In genomic region chr5:43315262-43315661, GRCh38 we compare ENCODE assay signal across 1 cellular context.
TF ChIP-seq lines count a peak whose summit lies in the region.

No MANE protein-coding gene starts in this region.

TF ChIP-seq in HEK293, 187 proteins besides CTCF, POLR2A, EP300 and RAD21 (continued from another document):
- TF ChIP-seq, protein P1, sequence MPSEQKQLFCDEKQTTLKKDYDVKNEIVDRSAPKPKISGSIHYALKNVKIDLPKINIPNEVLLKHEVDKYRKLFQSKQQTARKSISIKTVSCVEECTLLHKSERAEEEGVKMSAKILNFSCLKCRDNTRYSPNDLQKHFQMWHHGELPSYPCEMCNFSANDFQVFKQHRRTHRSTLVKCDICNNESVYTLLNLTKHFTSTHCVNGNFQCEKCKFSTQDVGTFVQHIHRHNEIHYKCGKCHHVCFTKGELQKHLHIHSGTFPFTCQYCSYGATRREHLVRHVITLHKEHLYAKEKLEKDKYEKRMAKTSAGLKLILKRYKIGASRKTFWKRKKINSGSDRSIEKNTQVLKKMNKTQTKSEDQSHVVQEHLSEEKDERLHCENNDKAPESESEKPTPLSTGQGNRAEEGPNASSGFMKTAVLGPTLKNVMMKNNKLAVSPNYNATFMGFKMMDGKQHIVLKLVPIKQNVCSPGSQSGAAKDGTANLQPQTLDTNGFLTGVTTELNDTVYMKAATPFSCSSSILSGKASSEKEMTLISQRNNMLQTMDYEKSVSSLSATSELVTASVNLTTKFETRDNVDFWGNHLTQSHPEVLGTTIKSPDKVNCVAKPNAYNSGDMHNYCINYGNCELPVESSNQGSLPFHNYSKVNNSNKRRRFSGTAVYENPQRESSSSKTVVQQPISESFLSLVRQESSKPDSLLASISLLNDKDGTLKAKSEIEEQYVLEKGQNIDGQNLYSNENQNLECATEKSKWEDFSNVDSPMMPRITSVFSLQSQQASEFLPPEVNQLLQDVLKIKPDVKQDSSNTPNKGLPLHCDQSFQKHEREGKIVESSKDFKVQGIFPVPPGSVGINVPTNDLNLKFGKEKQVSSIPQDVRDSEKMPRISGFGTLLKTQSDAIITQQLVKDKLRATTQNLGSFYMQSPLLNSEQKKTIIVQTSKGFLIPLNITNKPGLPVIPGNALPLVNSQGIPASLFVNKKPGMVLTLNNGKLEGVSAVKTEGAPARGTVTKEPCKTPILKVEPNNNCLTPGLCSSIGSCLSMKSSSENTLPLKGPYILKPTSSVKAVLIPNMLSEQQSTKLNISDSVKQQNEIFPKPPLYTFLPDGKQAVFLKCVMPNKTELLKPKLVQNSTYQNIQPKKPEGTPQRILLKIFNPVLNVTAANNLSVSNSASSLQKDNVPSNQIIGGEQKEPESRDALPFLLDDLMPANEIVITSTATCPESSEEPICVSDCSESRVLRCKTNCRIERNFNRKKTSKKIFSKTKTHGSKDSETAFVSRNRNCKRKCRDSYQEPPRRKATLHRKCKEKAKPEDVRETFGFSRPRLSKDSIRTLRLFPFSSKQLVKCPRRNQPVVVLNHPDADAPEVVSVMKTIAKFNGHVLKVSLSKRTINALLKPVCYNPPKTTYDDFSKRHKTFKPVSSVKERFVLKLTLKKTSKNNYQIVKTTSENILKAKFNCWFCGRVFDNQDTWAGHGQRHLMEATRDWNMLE (tag by site-specific recombination; conservative IDR thresholded peaks at IDR 0.05; ENCODE audit: low read depth), result no peak
- TF ChIP-seq ZNF585B (tag by site-specific recombination; IDR thresholded peaks at IDR 0.05), result no peak
- TF ChIP-seq ZFP3 (tag by site-specific recombination; IDR thresholded peaks at IDR 0.05; ENCODE audit: low read depth), result no peak
- no peak for TF ChIP-seq KLF16 (tag by site-specific recombination; IDR thresholded peaks at IDR 0.05)
- no peak for TF ChIP-seq ZNF16 (tag by site-specific recombination; IDR thresholded peaks at IDR 0.05; ENCODE audit: low read depth)
- TF ChIP-seq ZNF629 (tag by site-specific recombination; IDR thresholded peaks at IDR 0.05), result peak; percentile 53
- TF ChIP-seq, protein P2, sequence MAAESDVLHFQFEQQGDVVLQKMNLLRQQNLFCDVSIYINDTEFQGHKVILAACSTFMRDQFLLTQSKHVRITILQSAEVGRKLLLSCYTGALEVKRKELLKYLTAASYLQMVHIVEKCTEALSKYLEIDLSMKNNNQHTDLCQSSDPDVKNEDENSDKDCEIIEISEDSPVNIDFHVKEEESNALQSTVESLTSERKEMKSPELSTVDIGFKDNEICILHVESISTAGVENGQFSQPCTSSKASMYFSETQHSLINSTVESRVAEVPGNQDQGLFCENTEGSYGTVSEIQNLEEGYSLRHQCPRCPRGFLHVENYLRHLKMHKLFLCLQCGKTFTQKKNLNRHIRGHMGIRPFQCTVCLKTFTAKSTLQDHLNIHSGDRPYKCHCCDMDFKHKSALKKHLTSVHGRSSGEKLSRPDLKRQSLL (tag by site-specific recombination; IDR thresholded peaks at IDR 0.05), result no peak
- peak; percentile 73; the same call in 1 of the 2 replicates for TF ChIP-seq RBAK (tag by site-specific recombination; IDR thresholded peaks at IDR 0.05)
- TF ChIP-seq ZNF777 (tag by site-specific recombination; IDR thresholded peaks at IDR 0.05; ENCODE audit: borderline replicate concordance), result no peak
- no peak for TF ChIP-seq ZNF266 (tag by site-specific recombination; IDR thresholded peaks at IDR 0.05; ENCODE audit: low read depth)
- TF ChIP-seq MEIS1 (CRISPR knock-in tag; IDR thresholded peaks at IDR 0.05; ENCODE audit: borderline replicate concordance), result no peak
- no peak for TF ChIP-seq ZNF76 (tag by site-specific recombination; IDR thresholded peaks at IDR 0.05; ENCODE audit: borderline replicate concordance, low read depth)
